Comparison of ENCODE assay signal across 15 cellular contexts in genomic region chr5:132056610-132057497, GRCh38. TPM values are rescaled to one million over a fixed set of nuclear protein-coding genes. Genes with fewer than 3 reads are reported as not detected.
DNase-seq lines count a peak whose midpoint lies in the region; ATAC-seq, FAIRE-seq and TF ChIP-seq lines count a peak whose summit lies in the region.
"Had no signal": no experiment of that assay in that cellular context is flagged by ENCODE, and none has a peak within 500 bp of the region (broad histone marks: within the 10 kb centered on the region; RNA-seq: fewer than 3 reads in every experiment).

No MANE protein-coding gene starts in this region.

- H3K36me3 Mint-ChIP-seq in natural killer cell treated with Interleukin-12 subunit alpha and Interleukin-12 subunit beta and Interleukin-15 and Interleukin-18, amount 100 ng/mL, for 72 hours: no peaks in the 10 kb centered on the region

- no peak overlapping the region for H3K4me3 ChIP-seq in BLaER1
- H3K4me3 ChIP-seq in DND-41 (ENCODE audit: low read depth in 1 of 2, low read length in 2 of 2): no peak overlapping the region
- no peak overlapping the region for H3K4me3 ChIP-seq in K562
- H3K4me3 ChIP-seq: GM23338 had no signal

- peak overlapping the region; percentile 3 to 26 for H3K27ac Mint-ChIP-seq in natural killer cell treated with Interleukin-12 subunit alpha and Interleukin-12 subunit beta and Interleukin-15 and Interleukin-18, amount 100 ng/mL, for 72 hours
- H3K27ac Mint-ChIP-seq: GM23338 had no signal

- FAIRE-seq in K562 (lab: Jason Lieb, UNC): no peak
- FAIRE-seq: islet of Langerhans had no signal

- H3K36me3 ChIP-seq in BLaER1: no peaks in the 10 kb centered on the region
- no peaks in the 10 kb centered on the region for H3K36me3 ChIP-seq in DND-41 (ENCODE audit: insufficient read depth, low read length)
- H3K36me3 ChIP-seq in K562 (ENCODE audit: control insufficient read depth, insufficient read depth, low read length): no peaks in the 10 kb centered on the region

- intact Hi-C loops in K562 (cut with micrococcal nuclease): no loop called here

- H3K9me3 ChIP-seq in BLaER1: no peaks in the 10 kb centered on the region
- no peaks in the 10 kb centered on the region for H3K9me3 ChIP-seq in DND-41 (ENCODE audit: insufficient read depth, low read length, severe bottlenecking)
- no peaks in the 10 kb centered on the region for H3K9me3 ChIP-seq in K562 (replicated peaks; ENCODE audit: control insufficient read depth, insufficient read depth, low read depth, low read length)

- H3K9me3 Mint-ChIP-seq in natural killer cell treated with Interleukin-12 subunit alpha and Interleukin-12 subunit beta and Interleukin-15 and Interleukin-18, amount 100 ng/mL, for 72 hours: no peaks in the 10 kb centered on the region
- H3K9me3 Mint-ChIP-seq: GM23338 had no signal

- H3K4me1 ChIP-seq in BLaER1: peaks cover 58% of the 10 kb centered on the region
- no peaks in the 10 kb centered on the region for H3K4me1 ChIP-seq in DND-41 (ENCODE audit: insufficient read depth, low read length)
- H3K4me1 ChIP-seq in K562 (replicated peaks in 1 of 2; ENCODE audit: control insufficient read depth in 2 of 2, insufficient read depth in 2 of 2, low read length in 2 of 2): peaks cover 0 to 17% of the 10 kb centered on the region in 2 experiments; a peak in 2 of 5 replicates

- H2AFZ ChIP-seq in DND-41 (ENCODE audit: low read depth, low read length) (no peak overlapping the region), K562 (ENCODE audit: low read depth, low read length) (no peak overlapping the region)
- H2AFZ ChIP-seq: GM23338 had no signal

- in situ Hi-C loops in K562 (cut with MboI): loop anchor here (25.0 kb wide), 1 partner anchor 330 kb away; no protein-coding TSS in a partner anchor
- in situ Hi-C loops in KBM-7 (cut with MboI; ENCODE audit: low pct_unique_long_range_greater_than_20kb, low sequenced_read_pairs): loop anchor here (25.0 kb wide), 1 partner anchor 455 kb away; no protein-coding TSS in a partner anchor

- H3K4me2 ChIP-seq in BLaER1 (peak overlapping the region; percentile 72), DND-41 (ENCODE audit: insufficient read depth, low read length) (no peak overlapping the region), K562 (ENCODE audit: insufficient read depth, low read length) (no peak overlapping the region)
- H3K4me2 ChIP-seq: GM23338 had no signal

- no peak for TF ChIP-seq CTCF in DND-41 (IDR thresholded peaks at IDR 0.05; ENCODE audit: borderline replicate concordance, extremely low read depth, low read length, poor library complexity, severe bottlenecking)
- TF ChIP-seq CTCF in K562 (IDR thresholded peaks at IDR 0.05 in 2 of 3, conservative IDR thresholded peaks at IDR 0.05 in 1 of 3; ENCODE audit: insufficient read depth in 2 of 3, low read depth in 1 of 3, low read length in 3 of 3): no peak

- H3K4me1 Mint-ChIP-seq in natural killer cell treated with Interleukin-12 subunit alpha and Interleukin-12 subunit beta and Interleukin-15 and Interleukin-18, amount 100 ng/mL, for 72 hours (ENCODE audit: low read depth in 2 of 2): peaks cover 30 to 38% of the 10 kb centered on the region in 2 donors

- H3K4me3 Mint-ChIP-seq in natural killer cell treated with Interleukin-12 subunit alpha and Interleukin-12 subunit beta and Interleukin-15 and Interleukin-18, amount 100 ng/mL, for 72 hours: no peak overlapping the region
- H3K4me3 Mint-ChIP-seq: GM23338 had no signal

- no peak for TF ChIP-seq EP300 in K562 (IDR thresholded peaks at IDR 0.05; ENCODE audit: low read length)

- DNase-seq in DND-41 (peak; percentile 1), K562 (ENCODE audit: extremely low read depth in 1 of 4, low spot score in 3 of 4) (no peak), KBM-7 (no peak)
- peak; percentile 49 for DNase-seq in natural killer cell treated with Interleukin-12 subunit alpha and Interleukin-12 subunit beta and Interleukin-15 and Interleukin-18, amount 100 ng/mL, for 72 hours (ENCODE audit: low spot score)
- DNase-seq: IMR-90, NCI-H1694, NCI-H526 treated with DMSO at 0.1 percent for 48 hours, SHP77 treated with DMSO at 0.1 percent for 48 hours had no signal

- peak overlapping the region; percentile 18; the same call in 1 of the 2 replicates for H3K27ac ChIP-seq in BLaER1
- H3K27ac ChIP-seq in DND-41 (ENCODE audit: low read length): no peak overlapping the region
- no peak overlapping the region for H3K27ac ChIP-seq in K562 (ENCODE audit: extremely low read depth, low read depth, low read length)

- H3K79me2 ChIP-seq in DND-41 (ENCODE audit: insufficient read depth, low read length) (no peaks in the 10 kb centered on the region), K562 (ENCODE audit: control insufficient read depth, insufficient read depth, low read length) (no peaks in the 10 kb centered on the region)

- no TSS peak for BruUV-seq in K562 (replicated peaks; lab: Mats Ljungman, UMichigan)

- CTCF ChIA-PET in K562 (lab: Yijun Ruan, JAX; ENCODE audit: low intra/inter-chr PET ratio): no interaction called here

- peaks cover 0 to 3% of the 10 kb centered on the region in 2 donors for H3K27me3 Mint-ChIP-seq in natural killer cell treated with Interleukin-12 subunit alpha and Interleukin-12 subunit beta and Interleukin-15 and Interleukin-18, amount 100 ng/mL, for 72 hours

- no peak for TF ChIP-seq RAD21 in K562 (CRISPR knock-in tag; conservative IDR thresholded peaks at IDR 0.05 in 1 of 2, IDR thresholded peaks at IDR 0.05 in 1 of 2)

- POLR2A ChIA-PET in K562 (lab: Yijun Ruan, JAX): interaction anchor here (0.6 to 0.9 kb wide), 4 partner anchors 15 to 433 kb away, joined by 3 to 5 read pairs (median 4); no protein-coding TSS in a partner anchor

- WGBS in K562 (ENCODE audit: insufficient coverage, low coverage, missing lambda C conversion rate): 47% methylated on average over 11 of the region's 14 CpGs

- H3K9me1 ChIP-seq in K562 (ENCODE audit: control insufficient read depth, insufficient read depth, low read length): no peaks in the 10 kb centered on the region

- H3K9ac ChIP-seq in BLaER1 (no peak overlapping the region), DND-41 (ENCODE audit: low read depth, low read length) (no peak overlapping the region), K562 (ENCODE audit: insufficient read depth in 1 of 2, low read depth in 2 of 2, low read length in 2 of 2) (peak overlapping the region in 1 of 2 experiments; percentile 46; a peak in 2 of 4 replicates)

- H3K27me3 ChIP-seq in BLaER1: no peaks in the 10 kb centered on the region
- no peaks in the 10 kb centered on the region for H3K27me3 ChIP-seq in DND-41 (ENCODE audit: insufficient read depth, low read length, poor library complexity)
- peaks cover 8 to 21% of the 10 kb centered on the region in 2 experiments; a peak in 4 of 5 replicates for H3K27me3 ChIP-seq in K562 (ENCODE audit: control insufficient read depth in 2 of 2, insufficient read depth in 2 of 2, low read length in 2 of 2)

- H4K20me1 ChIP-seq in BLaER1 (no peaks in the 10 kb centered on the region), DND-41 (ENCODE audit: insufficient read depth, low read length) (peaks cover 2% of the 10 kb centered on the region; the same call in 1 of the 2 replicates), K562 (replicated peaks; ENCODE audit: control insufficient read depth, insufficient read depth, low read length) (no peaks in the 10 kb centered on the region)

- TF ChIP-seq POLR2A in K562 (conservative IDR thresholded peaks at IDR 0.05): no peak

- ATAC-seq in DND-41 (ENCODE audit: insufficient read depth, low read depth) (no peak), K562 (no peak; the same call in 2 of the 3 replicates), HG02885 (IDR thresholded peaks at IDR 0.05; ENCODE audit: poor library complexity, unreplicated experiment) (no peak), HG03378 (IDR thresholded peaks at IDR 0.05; ENCODE audit: unreplicated experiment) (no peak), GM21619 (IDR thresholded peaks at IDR 0.05; ENCODE audit: unreplicated experiment) (no peak)
- no peak for ATAC-seq in natural killer cell treated with Interleukin-12 subunit alpha and Interleukin-12 subunit beta and Interleukin-15 and Interleukin-18, amount 100 ng/mL, for 72 hours
- ATAC-seq: GM23338 had no signal

RNA-seq across cellular contexts. Expression of gene IL3, which starts 3.6 kb away (rescaled TPM):
- not detected in 2 replicates for total RNA-seq in K562 (2011; cell fraction: chromatin; rRNA removed; ENCODE audit: low replicate concordance)
- not detected in 2 replicates for total RNA-seq in K562 (2011; cell fraction: nucleolus; rRNA removed)
- not detected in 2 replicates for total RNA-seq in K562 (2011; cell fraction: nucleoplasm; rRNA removed)
- total RNA-seq in K562 (2014; rRNA removed): not detected in 2 replicates
- total RNA-seq in K562 (2014; rRNA removed; fragmentation: Illumina TruSeq; extraction: Trizol): not detected in 2 replicates
- not detected in 2 replicates for total RNA-seq in K562 (2015; rRNA removed; fragmentation: Illumina TruSeq; extraction: Trizol)
- not detected in 2 replicates for total RNA-seq in K562 (2021)
- polyA plus RNA-seq in K562 (2011; rRNA removed): not detected in 2 replicates
- polyA plus RNA-seq in K562 (2011; cell fraction: cytosol; rRNA removed): not detected in 2 replicates
- not detected in 2 replicates for polyA plus RNA-seq in K562 (2011; cell fraction: nucleus; rRNA removed)
- 0.08 and 0.12 TPM in 2 replicates for polyA plus RNA-seq in K562 (2012)
- not detected in 2 replicates for polyA plus RNA-seq in K562 (2014; fragmentation: Illumina TruSeq; extraction: Trizol)
- polyA plus RNA-seq in K562 (2014; fragmentation: Nextera tagmentation; extraction: Ambion mirVana): not detected
- polyA plus RNA-seq in K562 (2014; rRNA removed): not detected in 2 replicates
- polyA minus RNA-seq in K562 (2011; rRNA and poly(A)+ RNA removed): not detected in 2 replicates
- not detected in 2 replicates for polyA minus RNA-seq in K562 (2011; cell fraction: cytosol; rRNA and poly(A)+ RNA removed)
- not detected in 2 replicates for polyA minus RNA-seq in K562 (2011; cell fraction: nucleus; rRNA and poly(A)+ RNA removed)
- total RNA-seq in natural killer cell treated with Interleukin-12 subunit alpha and Interleukin-12 subunit beta and Interleukin-15 and Interleukin-18, amount 100 ng/mL, for 72 hours: under 1 TPM in 1 of 2 donors, not detected in 1; 0.36 TPM
- total RNA-seq: GM23338, IMR-90 had no signal
- polyA plus RNA-seq: GM23338, IMR-90, neural cell had no signal

RNA-seq across cellular contexts. Expression of gene CSF2, which starts 16.7 kb away (rescaled TPM):
- not detected in 2 replicates for total RNA-seq in K562 (2011; cell fraction: chromatin; rRNA removed; ENCODE audit: low replicate concordance)
- not detected in 2 replicates for total RNA-seq in K562 (2011; cell fraction: nucleolus; rRNA removed)
- total RNA-seq in K562 (2011; cell fraction: nucleoplasm; rRNA removed): not detected in 2 replicates
- total RNA-seq in K562 (2014; rRNA removed) (not detected in 2 replicates), K562 (2014; rRNA removed; fragmentation: Illumina TruSeq; extraction: Trizol) (not detected in 2 replicates), K562 (2015; rRNA removed; fragmentation: Illumina TruSeq; extraction: Trizol) (0.25 TPM in 1 of 2 replicates, not detected in the other), K562 (2021) (0.29 TPM in 1 of 2 replicates, not detected in the other)
- polyA plus RNA-seq in K562 (2011; rRNA removed) (not detected in 2 replicates), K562 (2014; fragmentation: Illumina TruSeq; extraction: Trizol) (not detected in 2 replicates), K562 (2014; fragmentation: Nextera tagmentation; extraction: Ambion mirVana) (not detected), K562 (2014; rRNA removed) (not detected in 2 replicates)
- not detected in 2 replicates for polyA plus RNA-seq in K562 (2011; cell fraction: cytosol; rRNA removed)
- polyA plus RNA-seq in K562 (2011; cell fraction: nucleus; rRNA removed): 0.30 TPM in 1 of 2 replicates, not detected in the other
- polyA plus RNA-seq in K562 (2012): 0.13 TPM in 1 of 2 replicates, not detected in the other
- polyA minus RNA-seq in K562 (2011; rRNA and poly(A)+ RNA removed): not detected in 2 replicates
- not detected in 2 replicates for polyA minus RNA-seq in K562 (2011; cell fraction: cytosol; rRNA and poly(A)+ RNA removed)
- polyA minus RNA-seq in K562 (2011; cell fraction: nucleus; rRNA and poly(A)+ RNA removed): not detected in 2 replicates
- 100 to 1,000 TPM in 1 of 2 donors, 10 to 100 TPM in 1; 41.4 to 125 TPM for total RNA-seq in natural killer cell treated with Interleukin-12 subunit alpha and Interleukin-12 subunit beta and Interleukin-15 and Interleukin-18, amount 100 ng/mL, for 72 hours
- total RNA-seq: GM23338, IMR-90 had no signal
- polyA plus RNA-seq: GM23338, neural cell had no signal

RNA-seq across cellular contexts. Expression of gene ACSL6, which starts 45.4 kb away (rescaled TPM):
- 3.9 and 10.0 TPM in 2 replicates for total RNA-seq in K562 (2011; cell fraction: chromatin; rRNA removed; ENCODE audit: low replicate concordance)
- 3.8 and 4.5 TPM in 2 replicates for total RNA-seq in K562 (2011; cell fraction: nucleolus; rRNA removed)
- total RNA-seq in K562 (2011; cell fraction: nucleoplasm; rRNA removed): 5.1 and 6.0 TPM in 2 replicates
- total RNA-seq in K562 (2014; rRNA removed): 0.50 and 0.73 TPM in 2 replicates
- total RNA-seq in K562 (2014; rRNA removed; fragmentation: Illumina TruSeq; extraction: Trizol): 0.62 and 1.0 TPM in 2 replicates
- 0.60 and 0.69 TPM in 2 replicates for total RNA-seq in K562 (2015; rRNA removed; fragmentation: Illumina TruSeq; extraction: Trizol)
- total RNA-seq in K562 (2021): 1.5 and 1.6 TPM in 2 replicates
- 1.0 and 1.2 TPM in 2 replicates for polyA plus RNA-seq in K562 (2011; rRNA removed)
- polyA plus RNA-seq in K562 (2011; cell fraction: cytosol; rRNA removed): 0.47 and 0.69 TPM in 2 replicates
- polyA plus RNA-seq in K562 (2011; cell fraction: nucleus; rRNA removed): 4.9 and 7.1 TPM in 2 replicates
- 0.65 and 1.1 TPM in 2 replicates for polyA plus RNA-seq in K562 (2012)
- 0.82 and 1.00 TPM in 2 replicates for polyA plus RNA-seq in K562 (2014; fragmentation: Illumina TruSeq; extraction: Trizol)
- polyA plus RNA-seq in K562 (2014; fragmentation: Nextera tagmentation; extraction: Ambion mirVana): under 1 TPM; 0.62 to 0.75 TPM
- 0.62 and 0.69 TPM in 2 replicates for polyA plus RNA-seq in K562 (2014; rRNA removed)
- 0.45 and 0.95 TPM in 2 replicates for polyA minus RNA-seq in K562 (2011; rRNA and poly(A)+ RNA removed)
- polyA minus RNA-seq in K562 (2011; cell fraction: cytosol; rRNA and poly(A)+ RNA removed): 0.95 TPM in 1 of 2 replicates, not detected in the other
- 1.9 and 2.3 TPM in 2 replicates for polyA minus RNA-seq in K562 (2011; cell fraction: nucleus; rRNA and poly(A)+ RNA removed)
- 1 to 10 TPM in 1 of 2 donors, under 1 TPM in 1; 0.67 to 1.5 TPM for total RNA-seq in natural killer cell treated with Interleukin-12 subunit alpha and Interleukin-12 subunit beta and Interleukin-15 and Interleukin-18, amount 100 ng/mL, for 72 hours
- total RNA-seq: IMR-90 had no signal
- polyA plus RNA-seq: IMR-90 had no signal

Comparison
In these comparisons a context has a peak if more than half of its experiments do, and no peak if none do; other contexts are left out.
1. DNase-seq: peak in DND-41 (single experiment) and natural killer cell treated with Interleukin-12 subunit alpha and Interleukin-12 subunit beta and Interleukin-15 and Interleukin-18, amount 100 ng/mL, for 72 hours (single experiment); none in K562 (0 of 4) and KBM-7 (single experiment).
2. RNA of gene CSF2, which starts 16.7 kb away (total RNA-seq): 41.4 to 125 TPM in natural killer cell treated with Interleukin-12 subunit alpha and Interleukin-12 subunit beta and Interleukin-15 and Interleukin-18, amount 100 ng/mL, for 72 hours; 0.25 to 0.29 TPM in K562; every median in the first group is over 10 times any median in the second.